ENCODE assay signal across 1 cellular context in the genomic region with DNA sequence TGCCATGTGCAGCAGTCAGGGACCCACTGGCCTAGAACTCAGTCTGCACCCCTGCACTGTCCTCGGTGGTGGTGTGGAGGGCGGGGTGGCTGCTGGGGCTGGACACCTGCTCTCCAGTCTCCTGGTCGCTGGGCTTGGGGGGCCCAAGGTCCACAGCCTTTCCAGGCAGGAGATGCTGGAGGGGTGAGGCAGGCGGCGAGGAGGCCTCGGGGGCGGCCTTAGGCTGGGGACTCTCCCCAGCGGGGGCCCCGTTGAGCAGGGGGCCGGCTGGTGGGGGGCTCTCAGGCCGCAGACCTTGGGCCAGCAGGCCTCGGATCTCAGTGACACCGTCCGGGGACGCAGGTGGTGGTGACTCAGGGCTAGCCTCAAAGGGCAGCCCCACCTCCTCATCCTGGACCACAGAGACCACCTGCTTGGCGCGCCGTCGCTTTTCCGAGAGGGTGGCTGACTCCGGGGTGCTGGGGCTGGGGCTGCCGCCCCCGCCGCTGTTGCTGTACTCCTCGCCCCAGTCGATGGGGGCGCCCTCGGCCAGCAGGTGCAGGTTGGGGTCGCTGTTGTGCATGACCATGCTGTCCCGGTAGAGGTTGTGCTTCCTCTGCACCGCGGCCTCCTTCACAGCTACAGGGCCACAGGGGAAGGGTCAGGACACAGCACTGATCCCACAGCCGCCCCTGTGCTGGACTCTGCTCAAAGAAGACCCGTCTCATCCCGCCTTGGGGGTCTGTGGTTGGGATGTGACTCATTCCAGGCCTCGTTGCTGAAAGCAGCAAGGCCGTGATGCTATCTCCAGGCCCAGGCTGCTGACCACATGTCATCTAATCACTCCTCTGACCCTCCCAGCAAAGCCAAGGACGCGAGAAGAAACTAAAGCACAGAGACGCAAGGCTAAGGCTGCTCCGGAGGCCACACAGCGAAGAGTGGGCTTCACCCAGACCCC.
TF ChIP-seq lines count a peak whose summit lies in the region.

No MANE protein-coding gene starts in this region.

TF ChIP-seq in K562, 482 proteins besides CTCF, POLR2A, EP300 and RAD21 (continued from another document and continues in another):
- TF ChIP-seq, protein P1, sequence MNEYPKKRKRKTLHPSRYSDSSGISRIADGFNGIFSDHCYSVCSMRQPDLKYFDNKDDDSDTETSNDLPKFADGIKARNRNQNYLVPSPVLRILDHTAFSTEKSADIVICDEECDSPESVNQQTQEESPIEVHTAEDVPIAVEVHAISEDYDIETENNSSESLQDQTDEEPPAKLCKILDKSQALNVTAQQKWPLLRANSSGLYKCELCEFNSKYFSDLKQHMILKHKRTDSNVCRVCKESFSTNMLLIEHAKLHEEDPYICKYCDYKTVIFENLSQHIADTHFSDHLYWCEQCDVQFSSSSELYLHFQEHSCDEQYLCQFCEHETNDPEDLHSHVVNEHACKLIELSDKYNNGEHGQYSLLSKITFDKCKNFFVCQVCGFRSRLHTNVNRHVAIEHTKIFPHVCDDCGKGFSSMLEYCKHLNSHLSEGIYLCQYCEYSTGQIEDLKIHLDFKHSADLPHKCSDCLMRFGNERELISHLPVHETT (CRISPR knock-in tag; conservative IDR thresholded peaks at IDR 0.05 in 1 of 2, IDR thresholded peaks at IDR 0.05 in 1 of 2): peak in 1 of 2 experiments; percentile 81; a peak in 2 of 4 replicates
- TF ChIP-seq ZNF668 (CRISPR knock-in tag; IDR thresholded peaks at IDR 0.05): no peak
- no peak for TF ChIP-seq ZNF324 (CRISPR knock-in tag; IDR thresholded peaks at IDR 0.05)
- no peak for TF ChIP-seq RBBP5 (IDR thresholded peaks at IDR 0.05; ENCODE audit: borderline replicate concordance, insufficient read depth, low read length, poor library complexity, severe bottlenecking)
- TF ChIP-seq KHSRP (IDR thresholded peaks at IDR 0.05): no peak
- TF ChIP-seq ZNF354B (CRISPR knock-in tag; IDR thresholded peaks at IDR 0.05): no peak
- TF ChIP-seq MXI1 (IDR thresholded peaks at IDR 0.05; ENCODE audit: low read depth, low read length): no peak
- TF ChIP-seq, protein P2, sequence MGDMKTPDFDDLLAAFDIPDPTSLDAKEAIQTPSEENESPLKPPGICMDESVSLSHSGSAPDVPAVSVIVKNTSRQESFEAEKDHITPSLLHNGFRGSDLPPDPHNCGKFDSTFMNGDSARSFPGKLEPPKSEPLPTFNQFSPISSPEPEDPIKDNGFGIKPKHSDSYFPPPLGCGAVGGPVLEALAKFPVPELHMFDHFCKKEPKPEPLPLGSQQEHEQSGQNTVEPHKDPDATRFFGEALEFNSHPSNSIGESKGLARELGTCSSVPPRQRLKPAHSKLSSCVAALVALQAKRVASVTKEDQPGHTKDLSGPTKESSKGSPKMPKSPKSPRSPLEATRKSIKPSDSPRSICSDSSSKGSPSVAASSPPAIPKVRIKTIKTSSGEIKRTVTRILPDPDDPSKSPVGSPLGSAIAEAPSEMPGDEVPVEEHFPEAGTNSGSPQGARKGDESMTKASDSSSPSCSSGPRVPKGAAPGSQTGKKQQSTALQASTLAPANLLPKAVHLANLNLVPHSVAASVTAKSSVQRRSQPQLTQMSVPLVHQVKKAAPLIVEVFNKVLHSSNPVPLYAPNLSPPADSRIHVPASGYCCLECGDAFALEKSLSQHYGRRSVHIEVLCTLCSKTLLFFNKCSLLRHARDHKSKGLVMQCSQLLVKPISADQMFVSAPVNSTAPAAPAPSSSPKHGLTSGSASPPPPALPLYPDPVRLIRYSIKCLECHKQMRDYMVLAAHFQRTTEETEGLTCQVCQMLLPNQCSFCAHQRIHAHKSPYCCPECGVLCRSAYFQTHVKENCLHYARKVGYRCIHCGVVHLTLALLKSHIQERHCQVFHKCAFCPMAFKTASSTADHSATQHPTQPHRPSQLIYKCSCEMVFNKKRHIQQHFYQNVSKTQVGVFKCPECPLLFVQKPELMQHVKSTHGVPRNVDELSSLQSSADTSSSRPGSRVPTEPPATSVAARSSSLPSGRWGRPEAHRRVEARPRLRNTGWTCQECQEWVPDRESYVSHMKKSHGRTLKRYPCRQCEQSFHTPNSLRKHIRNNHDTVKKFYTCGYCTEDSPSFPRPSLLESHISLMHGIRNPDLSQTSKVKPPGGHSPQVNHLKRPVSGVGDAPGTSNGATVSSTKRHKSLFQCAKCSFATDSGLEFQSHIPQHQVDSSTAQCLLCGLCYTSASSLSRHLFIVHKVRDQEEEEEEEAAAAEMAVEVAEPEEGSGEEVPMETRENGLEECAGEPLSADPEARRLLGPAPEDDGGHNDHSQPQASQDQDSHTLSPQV (IDR thresholded peaks at IDR 0.05): 0 out of 2 replicates have a peak, but pooled peaks have one; percentile 49
- TF ChIP-seq, protein P3, sequence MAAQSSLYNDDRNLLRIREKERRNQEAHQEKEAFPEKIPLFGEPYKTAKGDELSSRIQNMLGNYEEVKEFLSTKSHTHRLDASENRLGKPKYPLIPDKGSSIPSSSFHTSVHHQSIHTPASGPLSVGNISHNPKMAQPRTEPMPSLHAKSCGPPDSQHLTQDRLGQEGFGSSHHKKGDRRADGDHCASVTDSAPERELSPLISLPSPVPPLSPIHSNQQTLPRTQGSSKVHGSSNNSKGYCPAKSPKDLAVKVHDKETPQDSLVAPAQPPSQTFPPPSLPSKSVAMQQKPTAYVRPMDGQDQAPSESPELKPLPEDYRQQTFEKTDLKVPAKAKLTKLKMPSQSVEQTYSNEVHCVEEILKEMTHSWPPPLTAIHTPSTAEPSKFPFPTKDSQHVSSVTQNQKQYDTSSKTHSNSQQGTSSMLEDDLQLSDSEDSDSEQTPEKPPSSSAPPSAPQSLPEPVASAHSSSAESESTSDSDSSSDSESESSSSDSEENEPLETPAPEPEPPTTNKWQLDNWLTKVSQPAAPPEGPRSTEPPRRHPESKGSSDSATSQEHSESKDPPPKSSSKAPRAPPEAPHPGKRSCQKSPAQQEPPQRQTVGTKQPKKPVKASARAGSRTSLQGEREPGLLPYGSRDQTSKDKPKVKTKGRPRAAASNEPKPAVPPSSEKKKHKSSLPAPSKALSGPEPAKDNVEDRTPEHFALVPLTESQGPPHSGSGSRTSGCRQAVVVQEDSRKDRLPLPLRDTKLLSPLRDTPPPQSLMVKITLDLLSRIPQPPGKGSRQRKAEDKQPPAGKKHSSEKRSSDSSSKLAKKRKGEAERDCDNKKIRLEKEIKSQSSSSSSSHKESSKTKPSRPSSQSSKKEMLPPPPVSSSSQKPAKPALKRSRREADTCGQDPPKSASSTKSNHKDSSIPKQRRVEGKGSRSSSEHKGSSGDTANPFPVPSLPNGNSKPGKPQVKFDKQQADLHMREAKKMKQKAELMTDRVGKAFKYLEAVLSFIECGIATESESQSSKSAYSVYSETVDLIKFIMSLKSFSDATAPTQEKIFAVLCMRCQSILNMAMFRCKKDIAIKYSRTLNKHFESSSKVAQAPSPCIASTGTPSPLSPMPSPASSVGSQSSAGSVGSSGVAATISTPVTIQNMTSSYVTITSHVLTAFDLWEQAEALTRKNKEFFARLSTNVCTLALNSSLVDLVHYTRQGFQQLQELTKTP (IDR thresholded peaks at IDR 0.05; ENCODE audit: low read depth in 1 of 2, partially characterized antibody in 2 of 2): no peak
- no peak for TF ChIP-seq BRD4 (IDR thresholded peaks at IDR 0.05)
- TF ChIP-seq C11orf30 (IDR thresholded peaks at IDR 0.05; ENCODE audit: low read depth): no peak
- 0 out of 2 replicates have a peak, but pooled peaks have one; percentile 48 for TF ChIP-seq ELF4 (CRISPR knock-in tag; IDR thresholded peaks at IDR 0.05)
- TF ChIP-seq NFATC3 (IDR thresholded peaks at IDR 0.05): no peak
- TF ChIP-seq ZNF764 (CRISPR knock-in tag; IDR thresholded peaks at IDR 0.05; ENCODE audit: low read depth): no peak
- no peak for TF ChIP-seq HDAC6 (IDR thresholded peaks at IDR 0.05; ENCODE audit: low read depth, low read length)
- TF ChIP-seq, protein P4, sequence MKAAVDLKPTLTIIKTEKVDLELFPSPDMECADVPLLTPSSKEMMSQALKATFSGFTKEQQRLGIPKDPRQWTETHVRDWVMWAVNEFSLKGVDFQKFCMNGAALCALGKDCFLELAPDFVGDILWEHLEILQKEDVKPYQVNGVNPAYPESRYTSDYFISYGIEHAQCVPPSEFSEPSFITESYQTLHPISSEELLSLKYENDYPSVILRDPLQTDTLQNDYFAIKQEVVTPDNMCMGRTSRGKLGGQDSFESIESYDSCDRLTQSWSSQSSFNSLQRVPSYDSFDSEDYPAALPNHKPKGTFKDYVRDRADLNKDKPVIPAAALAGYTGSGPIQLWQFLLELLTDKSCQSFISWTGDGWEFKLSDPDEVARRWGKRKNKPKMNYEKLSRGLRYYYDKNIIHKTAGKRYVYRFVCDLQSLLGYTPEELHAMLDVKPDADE (conservative IDR thresholded peaks at IDR 0.05; ENCODE audit: control insufficient read depth, low read depth, low read length): no peak
- TF ChIP-seq GABPB1 (CRISPR knock-in tag; IDR thresholded peaks at IDR 0.05): no peak; the same call in 1 of the 2 replicates
- no peak for TF ChIP-seq NELFE (IDR thresholded peaks at IDR 0.05; ENCODE audit: insufficient read depth, insufficient read length)
- no peak for TF ChIP-seq ZNF311 (CRISPR knock-in tag; IDR thresholded peaks at IDR 0.05)
- TF ChIP-seq STAG1 (CRISPR knock-in tag; IDR thresholded peaks at IDR 0.05; ENCODE audit: borderline replicate concordance): no peak; the same call in 1 of the 2 replicates
- TF ChIP-seq, protein P5, sequence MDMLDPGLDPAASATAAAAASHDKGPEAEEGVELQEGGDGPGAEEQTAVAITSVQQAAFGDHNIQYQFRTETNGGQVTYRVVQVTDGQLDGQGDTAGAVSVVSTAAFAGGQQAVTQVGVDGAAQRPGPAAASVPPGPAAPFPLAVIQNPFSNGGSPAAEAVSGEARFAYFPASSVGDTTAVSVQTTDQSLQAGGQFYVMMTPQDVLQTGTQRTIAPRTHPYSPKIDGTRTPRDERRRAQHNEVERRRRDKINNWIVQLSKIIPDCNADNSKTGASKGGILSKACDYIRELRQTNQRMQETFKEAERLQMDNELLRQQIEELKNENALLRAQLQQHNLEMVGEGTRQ (CRISPR knock-in tag; IDR thresholded peaks at IDR 0.05): no peak
- TF ChIP-seq, protein P6, sequence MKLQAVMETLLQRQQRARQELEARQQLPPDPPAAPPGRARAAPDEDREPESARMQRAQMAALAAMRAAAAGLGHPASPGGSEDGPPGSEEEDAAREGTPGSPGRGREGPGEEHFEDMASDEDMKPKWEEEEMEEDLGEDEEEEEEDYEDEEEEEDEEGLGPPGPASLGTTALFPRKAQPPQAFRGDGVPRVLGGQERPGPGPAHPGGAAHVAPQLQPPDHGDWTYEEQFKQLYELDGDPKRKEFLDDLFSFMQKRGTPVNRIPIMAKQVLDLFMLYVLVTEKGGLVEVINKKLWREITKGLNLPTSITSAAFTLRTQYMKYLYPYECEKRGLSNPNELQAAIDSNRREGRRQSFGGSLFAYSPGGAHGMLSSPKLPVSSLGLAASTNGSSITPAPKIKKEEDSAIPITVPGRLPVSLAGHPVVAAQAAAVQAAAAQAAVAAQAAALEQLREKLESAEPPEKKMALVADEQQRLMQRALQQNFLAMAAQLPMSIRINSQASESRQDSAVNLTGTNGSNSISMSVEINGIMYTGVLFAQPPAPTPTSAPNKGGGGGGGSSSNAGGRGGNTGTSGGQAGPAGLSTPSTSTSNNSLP (IDR thresholded peaks at IDR 0.05; ENCODE audit: borderline replicate concordance, low read depth, low read length): no peak
- no peak for TF ChIP-seq FOXK1 (CRISPR knock-in tag; IDR thresholded peaks at IDR 0.05; ENCODE audit: borderline replicate concordance)
- TF ChIP-seq, protein P7, sequence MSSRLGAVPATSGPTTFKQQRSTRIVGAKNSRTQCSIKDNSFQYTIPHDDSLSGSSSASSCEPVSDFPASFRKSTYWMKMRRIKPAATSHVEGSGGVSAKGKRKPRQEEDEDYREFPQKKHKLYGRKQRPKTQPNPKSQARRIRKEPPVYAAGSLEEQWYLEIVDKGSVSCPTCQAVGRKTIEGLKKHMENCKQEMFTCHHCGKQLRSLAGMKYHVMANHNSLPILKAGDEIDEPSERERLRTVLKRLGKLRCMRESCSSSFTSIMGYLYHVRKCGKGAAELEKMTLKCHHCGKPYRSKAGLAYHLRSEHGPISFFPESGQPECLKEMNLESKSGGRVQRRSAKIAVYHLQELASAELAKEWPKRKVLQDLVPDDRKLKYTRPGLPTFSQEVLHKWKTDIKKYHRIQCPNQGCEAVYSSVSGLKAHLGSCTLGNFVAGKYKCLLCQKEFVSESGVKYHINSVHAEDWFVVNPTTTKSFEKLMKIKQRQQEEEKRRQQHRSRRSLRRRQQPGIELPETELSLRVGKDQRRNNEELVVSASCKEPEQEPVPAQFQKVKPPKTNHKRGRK (tag; IDR thresholded peaks at IDR 0.05): no peak
- TF ChIP-seq CTBP1 (IDR thresholded peaks at IDR 0.05; ENCODE audit: borderline replicate concordance): peak; percentile 80
- TF ChIP-seq, protein P8, sequence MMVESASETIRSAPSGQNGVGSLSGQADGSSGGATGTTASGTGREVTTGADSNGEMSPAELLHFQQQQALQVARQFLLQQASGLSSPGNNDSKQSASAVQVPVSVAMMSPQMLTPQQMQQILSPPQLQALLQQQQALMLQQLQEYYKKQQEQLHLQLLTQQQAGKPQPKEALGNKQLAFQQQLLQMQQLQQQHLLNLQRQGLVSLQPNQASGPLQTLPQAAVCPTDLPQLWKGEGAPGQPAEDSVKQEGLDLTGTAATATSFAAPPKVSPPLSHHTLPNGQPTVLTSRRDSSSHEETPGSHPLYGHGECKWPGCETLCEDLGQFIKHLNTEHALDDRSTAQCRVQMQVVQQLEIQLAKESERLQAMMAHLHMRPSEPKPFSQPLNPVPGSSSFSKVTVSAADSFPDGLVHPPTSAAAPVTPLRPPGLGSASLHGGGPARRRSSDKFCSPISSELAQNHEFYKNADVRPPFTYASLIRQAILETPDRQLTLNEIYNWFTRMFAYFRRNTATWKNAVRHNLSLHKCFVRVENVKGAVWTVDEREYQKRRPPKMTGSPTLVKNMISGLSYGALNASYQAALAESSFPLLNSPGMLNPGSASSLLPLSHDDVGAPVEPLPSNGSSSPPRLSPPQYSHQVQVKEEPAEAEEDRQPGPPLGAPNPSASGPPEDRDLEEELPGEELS (CRISPR knock-in tag; IDR thresholded peaks at IDR 0.05; ENCODE audit: borderline replicate concordance): no peak
- TF ChIP-seq, protein P9, sequence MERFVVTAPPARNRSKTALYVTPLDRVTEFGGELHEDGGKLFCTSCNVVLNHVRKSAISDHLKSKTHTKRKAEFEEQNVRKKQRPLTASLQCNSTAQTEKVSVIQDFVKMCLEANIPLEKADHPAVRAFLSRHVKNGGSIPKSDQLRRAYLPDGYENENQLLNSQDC (CRISPR knock-in tag; IDR thresholded peaks at IDR 0.05): no peak
- TF ChIP-seq HNRNPUL1 (IDR thresholded peaks at IDR 0.05; ENCODE audit: low read length): no peak
- TF ChIP-seq BCL6 (CRISPR knock-in tag; IDR thresholded peaks at IDR 0.05): no peak
- TF ChIP-seq, protein P10, sequence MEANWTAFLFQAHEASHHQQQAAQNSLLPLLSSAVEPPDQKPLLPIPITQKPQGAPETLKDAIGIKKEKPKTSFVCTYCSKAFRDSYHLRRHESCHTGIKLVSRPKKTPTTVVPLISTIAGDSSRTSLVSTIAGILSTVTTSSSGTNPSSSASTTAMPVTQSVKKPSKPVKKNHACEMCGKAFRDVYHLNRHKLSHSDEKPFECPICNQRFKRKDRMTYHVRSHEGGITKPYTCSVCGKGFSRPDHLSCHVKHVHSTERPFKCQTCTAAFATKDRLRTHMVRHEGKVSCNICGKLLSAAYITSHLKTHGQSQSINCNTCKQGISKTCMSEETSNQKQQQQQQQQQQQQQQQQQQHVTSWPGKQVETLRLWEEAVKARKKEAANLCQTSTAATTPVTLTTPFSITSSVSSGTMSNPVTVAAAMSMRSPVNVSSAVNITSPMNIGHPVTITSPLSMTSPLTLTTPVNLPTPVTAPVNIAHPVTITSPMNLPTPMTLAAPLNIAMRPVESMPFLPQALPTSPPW (CRISPR knock-in tag; IDR thresholded peaks at IDR 0.05): peak; percentile 39; the same call in 1 of the 2 replicates
- no peak for TF ChIP-seq PHF8 (IDR thresholded peaks at IDR 0.05; ENCODE audit: borderline replicate concordance, low read length)
- TF ChIP-seq ZNF239 (CRISPR knock-in tag; IDR thresholded peaks at IDR 0.05): no peak; the same call in none of the 2 replicates
- no peak for TF ChIP-seq LEF1 (IDR thresholded peaks at IDR 0.05)
- peak; percentile 61; the same call in 1 of the 2 replicates for TF ChIP-seq JUNB (CRISPR knock-in tag; conservative IDR thresholded peaks at IDR 0.05)
- no peak for TF ChIP-seq ARNT (IDR thresholded peaks at IDR 0.05)
